In genomic region chr6:41325446-41326066, GRCh38 we compare ENCODE assay signal across 1 cellular context.
TF ChIP-seq lines count a peak whose summit lies in the region.

No MANE protein-coding gene starts in this region.

TF ChIP-seq in K562, 482 proteins besides CTCF, POLR2A, EP300 and RAD21 (continued from another document and continues in another):
- TF ChIP-seq, protein P1, sequence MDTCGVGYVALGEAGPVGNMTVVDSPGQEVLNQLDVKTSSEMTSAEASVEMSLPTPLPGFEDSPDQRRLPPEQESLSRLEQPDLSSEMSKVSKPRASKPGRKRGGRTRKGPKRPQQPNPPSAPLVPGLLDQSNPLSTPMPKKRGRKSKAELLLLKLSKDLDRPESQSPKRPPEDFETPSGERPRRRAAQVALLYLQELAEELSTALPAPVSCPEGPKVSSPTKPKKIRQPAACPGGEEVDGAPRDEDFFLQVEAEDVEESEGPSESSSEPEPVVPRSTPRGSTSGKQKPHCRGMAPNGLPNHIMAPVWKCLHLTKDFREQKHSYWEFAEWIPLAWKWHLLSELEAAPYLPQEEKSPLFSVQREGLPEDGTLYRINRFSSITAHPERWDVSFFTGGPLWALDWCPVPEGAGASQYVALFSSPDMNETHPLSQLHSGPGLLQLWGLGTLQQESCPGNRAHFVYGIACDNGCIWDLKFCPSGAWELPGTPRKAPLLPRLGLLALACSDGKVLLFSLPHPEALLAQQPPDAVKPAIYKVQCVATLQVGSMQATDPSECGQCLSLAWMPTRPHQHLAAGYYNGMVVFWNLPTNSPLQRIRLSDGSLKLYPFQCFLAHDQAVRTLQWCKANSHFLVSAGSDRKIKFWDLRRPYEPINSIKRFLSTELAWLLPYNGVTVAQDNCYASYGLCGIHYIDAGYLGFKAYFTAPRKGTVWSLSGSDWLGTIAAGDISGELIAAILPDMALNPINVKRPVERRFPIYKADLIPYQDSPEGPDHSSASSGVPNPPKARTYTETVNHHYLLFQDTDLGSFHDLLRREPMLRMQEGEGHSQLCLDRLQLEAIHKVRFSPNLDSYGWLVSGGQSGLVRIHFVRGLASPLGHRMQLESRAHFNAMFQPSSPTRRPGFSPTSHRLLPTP (IDR thresholded peaks at IDR 0.05; ENCODE audit: borderline replicate concordance, extremely low read depth, insufficient read length): no peak
- TF ChIP-seq CHD2 (IDR thresholded peaks at IDR 0.05; ENCODE audit: low read depth, low read length): no peak
- TF ChIP-seq, protein P2, sequence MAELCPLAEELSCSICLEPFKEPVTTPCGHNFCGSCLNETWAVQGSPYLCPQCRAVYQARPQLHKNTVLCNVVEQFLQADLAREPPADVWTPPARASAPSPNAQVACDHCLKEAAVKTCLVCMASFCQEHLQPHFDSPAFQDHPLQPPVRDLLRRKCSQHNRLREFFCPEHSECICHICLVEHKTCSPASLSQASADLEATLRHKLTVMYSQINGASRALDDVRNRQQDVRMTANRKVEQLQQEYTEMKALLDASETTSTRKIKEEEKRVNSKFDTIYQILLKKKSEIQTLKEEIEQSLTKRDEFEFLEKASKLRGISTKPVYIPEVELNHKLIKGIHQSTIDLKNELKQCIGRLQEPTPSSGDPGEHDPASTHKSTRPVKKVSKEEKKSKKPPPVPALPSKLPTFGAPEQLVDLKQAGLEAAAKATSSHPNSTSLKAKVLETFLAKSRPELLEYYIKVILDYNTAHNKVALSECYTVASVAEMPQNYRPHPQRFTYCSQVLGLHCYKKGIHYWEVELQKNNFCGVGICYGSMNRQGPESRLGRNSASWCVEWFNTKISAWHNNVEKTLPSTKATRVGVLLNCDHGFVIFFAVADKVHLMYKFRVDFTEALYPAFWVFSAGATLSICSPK (IDR thresholded peaks at IDR 0.05; ENCODE audit: borderline replicate concordance): no peak
- no peak for TF ChIP-seq ZNF253 (CRISPR knock-in tag; conservative IDR thresholded peaks at IDR 0.05)
- TF ChIP-seq DMBX1 (CRISPR knock-in tag; IDR thresholded peaks at IDR 0.05; ENCODE audit: borderline replicate concordance): no peak
- no peak for TF ChIP-seq TAF15 (IDR thresholded peaks at IDR 0.05; ENCODE audit: low read depth, low read length)
- TF ChIP-seq ILF3 (IDR thresholded peaks at IDR 0.05; ENCODE audit: borderline replicate concordance): no peak
- no peak; a peak in 1 of 4 replicates for TF ChIP-seq ARNT (IDR thresholded peaks at IDR 0.05)
- TF ChIP-seq, protein P3, sequence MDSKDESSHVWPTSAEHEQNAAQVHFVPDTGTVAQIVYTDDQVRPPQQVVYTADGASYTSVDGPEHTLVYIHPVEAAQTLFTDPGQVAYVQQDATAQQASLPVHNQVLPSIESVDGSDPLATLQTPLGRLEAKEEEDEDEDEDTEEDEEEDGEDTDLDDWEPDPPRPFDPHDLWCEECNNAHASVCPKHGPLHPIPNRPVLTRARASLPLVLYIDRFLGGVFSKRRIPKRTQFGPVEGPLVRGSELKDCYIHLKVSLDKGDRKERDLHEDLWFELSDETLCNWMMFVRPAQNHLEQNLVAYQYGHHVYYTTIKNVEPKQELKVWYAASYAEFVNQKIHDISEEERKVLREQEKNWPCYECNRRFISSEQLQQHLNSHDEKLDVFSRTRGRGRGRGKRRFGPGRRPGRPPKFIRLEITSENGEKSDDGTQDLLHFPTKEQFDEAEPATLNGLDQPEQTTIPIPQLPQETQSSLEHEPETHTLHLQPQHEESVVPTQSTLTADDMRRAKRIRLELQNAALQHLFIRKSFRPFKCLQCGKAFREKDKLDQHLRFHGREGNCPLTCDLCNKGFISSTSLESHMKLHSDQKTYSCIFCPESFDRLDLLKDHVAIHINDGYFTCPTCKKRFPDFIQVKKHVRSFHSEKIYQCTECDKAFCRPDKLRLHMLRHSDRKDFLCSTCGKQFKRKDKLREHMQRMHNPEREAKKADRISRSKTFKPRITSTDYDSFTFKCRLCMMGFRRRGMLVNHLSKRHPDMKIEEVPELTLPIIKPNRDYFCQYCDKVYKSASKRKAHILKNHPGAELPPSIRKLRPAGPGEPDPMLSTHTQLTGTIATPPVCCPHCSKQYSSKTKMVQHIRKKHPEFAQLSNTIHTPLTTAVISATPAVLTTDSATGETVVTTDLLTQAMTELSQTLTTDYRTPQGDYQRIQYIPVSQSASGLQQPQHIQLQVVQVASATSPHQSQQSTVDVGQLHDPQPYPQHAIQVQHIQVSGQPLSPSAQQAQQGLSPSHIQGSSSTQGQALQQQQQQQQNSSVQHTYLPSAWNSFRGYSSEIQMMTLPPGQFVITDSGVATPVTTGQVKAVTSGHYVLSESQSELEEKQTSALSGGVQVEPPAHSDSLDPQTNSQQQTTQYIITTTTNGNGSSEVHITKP (IDR thresholded peaks at IDR 0.05; ENCODE audit: partially characterized antibody): no peak
- TF ChIP-seq SIRT6 (IDR thresholded peaks at IDR 0.05; ENCODE audit: low read depth, low read length): no peak
- TF ChIP-seq SIN3A (IDR thresholded peaks at IDR 0.05; ENCODE audit: borderline replicate concordance in 2 of 2, control insufficient read depth in 1 of 2, low read depth in 2 of 2, low read length in 2 of 2): no peak
- TF ChIP-seq USF1 (CRISPR knock-in tag; IDR thresholded peaks at IDR 0.05): no peak
- no peak for TF ChIP-seq ZNF696 (CRISPR knock-in tag; conservative IDR thresholded peaks at IDR 0.05)
- no peak for TF ChIP-seq SRF (CRISPR knock-in tag; IDR thresholded peaks at IDR 0.05)
- TF ChIP-seq, protein P4, sequence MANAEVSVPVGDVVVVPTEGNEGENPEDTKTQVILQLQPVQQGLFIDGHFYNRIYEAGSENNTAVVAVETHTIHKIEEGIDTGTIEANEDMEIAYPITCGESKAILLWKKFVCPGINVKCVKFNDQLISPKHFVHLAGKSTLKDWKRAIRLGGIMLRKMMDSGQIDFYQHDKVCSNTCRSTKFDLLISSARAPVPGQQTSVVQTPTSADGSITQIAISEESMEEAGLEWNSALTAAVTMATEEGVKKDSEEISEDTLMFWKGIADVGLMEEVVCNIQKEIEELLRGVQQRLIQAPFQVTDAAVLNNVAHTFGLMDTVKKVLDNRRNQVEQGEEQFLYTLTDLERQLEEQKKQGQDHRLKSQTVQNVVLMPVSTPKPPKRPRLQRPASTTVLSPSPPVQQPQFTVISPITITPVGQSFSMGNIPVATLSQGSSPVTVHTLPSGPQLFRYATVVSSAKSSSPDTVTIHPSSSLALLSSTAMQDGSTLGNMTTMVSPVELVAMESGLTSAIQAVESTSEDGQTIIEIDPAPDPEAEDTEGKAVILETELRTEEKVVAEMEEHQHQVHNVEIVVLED (CRISPR knock-in tag; IDR thresholded peaks at IDR 0.05): no peak
- no peak for TF ChIP-seq ESRRA (IDR thresholded peaks at IDR 0.05; ENCODE audit: borderline replicate concordance, low read depth)
- no peak for TF ChIP-seq GTF2A2 (tag; IDR thresholded peaks at IDR 0.05)
- no peak for TF ChIP-seq ZNF778 (CRISPR knock-in tag; IDR thresholded peaks at IDR 0.05)
- no peak; the same call in 1 of the 2 replicates for TF ChIP-seq ZNF41 (CRISPR knock-in tag; conservative IDR thresholded peaks at IDR 0.05)
- TF ChIP-seq TAL1 (IDR thresholded peaks at IDR 0.05): peak; percentile 94
- TF ChIP-seq, protein P5, sequence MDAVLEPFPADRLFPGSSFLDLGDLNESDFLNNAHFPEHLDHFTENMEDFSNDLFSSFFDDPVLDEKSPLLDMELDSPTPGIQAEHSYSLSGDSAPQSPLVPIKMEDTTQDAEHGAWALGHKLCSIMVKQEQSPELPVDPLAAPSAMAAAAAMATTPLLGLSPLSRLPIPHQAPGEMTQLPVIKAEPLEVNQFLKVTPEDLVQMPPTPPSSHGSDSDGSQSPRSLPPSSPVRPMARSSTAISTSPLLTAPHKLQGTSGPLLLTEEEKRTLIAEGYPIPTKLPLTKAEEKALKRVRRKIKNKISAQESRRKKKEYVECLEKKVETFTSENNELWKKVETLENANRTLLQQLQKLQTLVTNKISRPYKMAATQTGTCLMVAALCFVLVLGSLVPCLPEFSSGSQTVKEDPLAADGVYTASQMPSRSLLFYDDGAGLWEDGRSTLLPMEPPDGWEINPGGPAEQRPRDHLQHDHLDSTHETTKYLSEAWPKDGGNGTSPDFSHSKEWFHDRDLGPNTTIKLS (IDR thresholded peaks at IDR 0.05; ENCODE audit: borderline replicate concordance, low read depth): no peak
- TF ChIP-seq TSC22D4 (tag; IDR thresholded peaks at IDR 0.05): no peak
- no peak for TF ChIP-seq BRF1 (IDR thresholded peaks at IDR 0.05; ENCODE audit: borderline replicate concordance, extremely low read depth, insufficient read length)
- TF ChIP-seq TAF9B (IDR thresholded peaks at IDR 0.05; ENCODE audit: partially characterized antibody): no peak
- TF ChIP-seq RB1 (IDR thresholded peaks at IDR 0.05; ENCODE audit: low read depth): no peak
- no peak for TF ChIP-seq CBX5 (IDR thresholded peaks at IDR 0.05; ENCODE audit: borderline replicate concordance, low read depth)
- TF ChIP-seq POLR2H (tag; IDR thresholded peaks at IDR 0.05; ENCODE audit: low read depth): no peak
- peak; percentile 82 for TF ChIP-seq FOXM1 (IDR thresholded peaks at IDR 0.05; ENCODE audit: low read depth)
- TF ChIP-seq FOXM1 (CRISPR knock-in tag; IDR thresholded peaks at IDR 0.05; ENCODE audit: low read depth): no peak
- TF ChIP-seq XRCC3 (IDR thresholded peaks at IDR 0.05): no peak
- TF ChIP-seq ZNF217 (CRISPR knock-in tag; IDR thresholded peaks at IDR 0.05): no peak
- TF ChIP-seq ZNF707 (CRISPR knock-in tag; conservative IDR thresholded peaks at IDR 0.05): no peak
- peak; percentile 16; the same call in 1 of the 2 replicates for TF ChIP-seq ZNF668 (CRISPR knock-in tag; IDR thresholded peaks at IDR 0.05)
- no peak for TF ChIP-seq ZNF76 (CRISPR knock-in tag; IDR thresholded peaks at IDR 0.05; ENCODE audit: borderline replicate concordance)
- TF ChIP-seq PHTF2 (CRISPR knock-in tag; IDR thresholded peaks at IDR 0.05): no peak
- 0 out of 2 replicates have a peak, but pooled peaks have one; percentile 72 for TF ChIP-seq NBN (IDR thresholded peaks at IDR 0.05; ENCODE audit: low read depth)
- no peak for TF ChIP-seq CBFB (CRISPR knock-in tag; IDR thresholded peaks at IDR 0.05)
- TF ChIP-seq, protein P6, sequence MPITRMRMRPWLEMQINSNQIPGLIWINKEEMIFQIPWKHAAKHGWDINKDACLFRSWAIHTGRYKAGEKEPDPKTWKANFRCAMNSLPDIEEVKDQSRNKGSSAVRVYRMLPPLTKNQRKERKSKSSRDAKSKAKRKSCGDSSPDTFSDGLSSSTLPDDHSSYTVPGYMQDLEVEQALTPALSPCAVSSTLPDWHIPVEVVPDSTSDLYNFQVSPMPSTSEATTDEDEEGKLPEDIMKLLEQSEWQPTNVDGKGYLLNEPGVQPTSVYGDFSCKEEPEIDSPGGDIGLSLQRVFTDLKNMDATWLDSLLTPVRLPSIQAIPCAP (CRISPR knock-in tag; IDR thresholded peaks at IDR 0.05; ENCODE audit: borderline replicate concordance): no peak
- no peak for TF ChIP-seq MCM3 (IDR thresholded peaks at IDR 0.05)
- TF ChIP-seq TOE1 (IDR thresholded peaks at IDR 0.05; ENCODE audit: borderline replicate concordance): no peak
- TF ChIP-seq TOE1 (CRISPR knock-in tag; IDR thresholded peaks at IDR 0.05; ENCODE audit: borderline replicate concordance, low read depth): no peak
- TF ChIP-seq ZNF146 (CRISPR knock-in tag; IDR thresholded peaks at IDR 0.05; ENCODE audit: unreplicated experiment): no peak
- TF ChIP-seq FOXJ2 (tag; IDR thresholded peaks at IDR 0.05): no peak
- TF ChIP-seq FOXA3 (CRISPR knock-in tag; conservative IDR thresholded peaks at IDR 0.05 in 1 of 2, IDR thresholded peaks at IDR 0.05 in 1 of 2): 0 out of 4 replicates have a peak, but pooled peaks of 1 of the 2 experiments have one; percentile 63
- TF ChIP-seq SNIP1 (IDR thresholded peaks at IDR 0.05; ENCODE audit: low read depth): no peak
- no peak for TF ChIP-seq NELFE (IDR thresholded peaks at IDR 0.05; ENCODE audit: insufficient read depth, insufficient read length)
- no peak for TF ChIP-seq ZNF695 (CRISPR knock-in tag; IDR thresholded peaks at IDR 0.05)
- no peak for TF ChIP-seq RBBP5 (IDR thresholded peaks at IDR 0.05; ENCODE audit: borderline replicate concordance, insufficient read depth, low read length, poor library complexity, severe bottlenecking)
- TF ChIP-seq RBM25 (IDR thresholded peaks at IDR 0.05; ENCODE audit: low read depth, low read length, severe bottlenecking): no peak
- TF ChIP-seq, protein P7, sequence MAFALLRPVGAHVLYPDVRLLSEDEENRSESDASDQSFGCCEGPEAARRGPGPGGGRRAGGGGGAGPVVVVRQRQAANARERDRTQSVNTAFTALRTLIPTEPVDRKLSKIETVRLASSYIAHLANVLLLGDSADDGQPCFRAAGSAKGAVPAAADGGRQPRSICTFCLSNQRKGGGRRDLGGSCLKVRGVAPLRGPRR (CRISPR knock-in tag; IDR thresholded peaks at IDR 0.05): no peak
- TF ChIP-seq CHAMP1 (IDR thresholded peaks at IDR 0.05): no peak
- TF ChIP-seq MYNN (IDR thresholded peaks at IDR 0.05): no peak
- no peak for TF ChIP-seq MYNN (CRISPR knock-in tag; IDR thresholded peaks at IDR 0.05)
- peak; percentile 76 for TF ChIP-seq MYC (IDR thresholded peaks at IDR 0.05; ENCODE audit: low read depth, low read length)
- no peak for TF ChIP-seq MYC (CRISPR knock-in tag; IDR thresholded peaks at IDR 0.05; ENCODE audit: borderline replicate concordance, low read depth)
